7 cellular contexts compared by ENCODE assay signal in the genomic region with DNA sequence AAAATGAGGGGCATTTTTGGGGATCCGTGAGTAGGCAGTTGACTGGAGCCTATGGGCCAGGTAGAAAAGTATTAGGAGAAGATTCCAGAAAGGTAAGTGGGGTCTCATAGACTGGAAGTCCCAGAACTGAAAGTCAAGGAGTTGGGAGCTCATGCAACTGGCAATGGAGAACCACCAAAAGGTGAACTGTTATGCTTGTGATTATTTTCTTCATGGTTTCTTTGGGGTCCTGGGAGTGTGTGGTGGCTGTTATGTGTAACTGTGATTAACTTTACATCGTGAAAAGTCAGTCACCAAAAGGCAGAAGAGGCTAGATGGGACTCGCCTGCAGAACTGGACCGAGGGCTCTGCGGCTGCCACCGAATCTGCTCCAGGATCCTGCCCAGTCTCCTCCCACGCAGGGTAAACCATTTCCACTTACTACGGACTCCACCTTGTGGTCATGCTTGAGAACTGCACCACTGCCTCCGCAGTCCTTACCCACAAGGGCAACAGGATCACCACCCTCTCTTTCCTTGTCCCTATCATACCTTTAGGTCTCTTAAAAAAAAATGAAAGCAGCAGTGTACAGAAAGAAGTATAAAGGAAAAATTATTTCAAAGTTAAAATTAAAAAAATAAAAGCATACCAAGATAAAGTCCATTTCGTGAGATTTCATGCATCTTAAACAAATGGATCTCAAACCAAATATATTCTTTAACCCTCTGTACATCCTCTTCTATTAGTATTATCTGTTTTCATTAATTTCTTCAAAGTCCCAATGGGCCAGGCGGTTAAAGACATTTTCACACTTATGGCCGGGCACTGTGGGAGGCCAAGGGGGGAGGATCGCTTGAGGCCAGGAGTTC. TPM values are rescaled to one million over a fixed set of nuclear protein-coding genes. Genes with fewer than 3 reads are reported as not detected.
A peak's percentile ranks its signal among the peaks of the same experiment; 100 is the strongest.
DNase-seq lines count a peak whose midpoint lies in the region; ATAC-seq and TF ChIP-seq lines count a peak whose summit lies in the region.

No MANE protein-coding gene starts in this region.

- H3K36me3 Mint-ChIP-seq in WTC11 = peaks cover 41% of the 10 kb centered on the region

- H3K4me3 ChIP-seq in cardiac fibroblast (replicated peaks in 1 of 2; ENCODE audit: low read depth in 2 of 2, low read length in 2 of 2) = no peak overlapping the region

- POLR2A ChIA-PET in WTC11 (lab: Charles Lee) = no interaction called here

- peaks cover 10% of the 10 kb centered on the region for H3K9me3 Mint-ChIP-seq in WTC11

- DNase-seq in GM13976 (ENCODE audit: low spot score) (peak; percentile 75), NCI-H2196 treated with DMSO at 0.1 percent for 48 hours (lab: John Stamatoyannopoulos, UW; ENCODE audit: unreplicated experiment) (peak; percentile 39), WTC11 (ENCODE audit: low spot score) (peak; percentile 84), cardiac fibroblast (ENCODE audit: low read depth in 2 of 2) (peak; percentile 90 to 91), kidney glomerular epithelial cell (lab: John Stamatoyannopoulos, UW) (peak; percentile 79)
- peak; percentile 51 to 67 for DNase-seq in stimulated activated CD4-positive, alpha-beta T cell treated with anti-CD3 and anti-CD28 coated beads, Interleukin-1b, Interleukin-23, amount 100 ng/mL, for 4 hours (ENCODE audit: low read depth in 2 of 2)

- peaks cover 31% of the 10 kb centered on the region for H3K4me1 Mint-ChIP-seq in WTC11

- no peaks in the 10 kb centered on the region for H3K27me3 Mint-ChIP-seq in WTC11 (ENCODE audit: low read depth)

- ATAC-seq in HG03066 (IDR thresholded peaks at IDR 0.05; ENCODE audit: low read depth, unreplicated experiment) (peak; percentile 87), WTC11 (peak; percentile 88)

- H3K4me3 Mint-ChIP-seq in WTC11 = no peak overlapping the region

- in situ Hi-C loops in GM13976 (cut with MboI; ENCODE audit: low sequenced_read_pairs, unreplicated experiment) = loop anchor here (25.0 kb wide), 3 partner anchors 428 to 703 kb away; a partner anchor contains a TSS

- TF ChIP-seq CTCF in GM13976 (IDR thresholded peaks at IDR 0.05; ENCODE audit: borderline replicate concordance, control extremely low read depth, extremely low read depth, insufficient read depth, missing control alignments) (peak; percentile 90), WTC11 (IDR thresholded peaks at IDR 0.05) (peak; percentile 89), cardiac fibroblast (IDR thresholded peaks at IDR 0.05; ENCODE audit: low read depth, low read length) (peak; percentile 97)

- H3K27ac Mint-ChIP-seq in WTC11 = no peak overlapping the region

- CTCF ChIA-PET in WTC11 (lab: Charles Lee) = interaction anchor here (0.6 to 2.4 kb wide), 9 partner anchors 9 to 135 kb away, joined by 3 to 19 read pairs (median 5); a partner anchor contains a TSS

TF ChIP-seq in WTC11, 78 proteins besides CTCF, POLR2A, EP300 and RAD21:
- no peak for TF ChIP-seq NR3C1 (CRISPR knock-in tag; conservative IDR thresholded peaks at IDR 0.05; ENCODE audit: low read depth)
- TF ChIP-seq PRRX2 (CRISPR knock-in tag; IDR thresholded peaks at IDR 0.05) = no peak
- TF ChIP-seq, protein P1, sequence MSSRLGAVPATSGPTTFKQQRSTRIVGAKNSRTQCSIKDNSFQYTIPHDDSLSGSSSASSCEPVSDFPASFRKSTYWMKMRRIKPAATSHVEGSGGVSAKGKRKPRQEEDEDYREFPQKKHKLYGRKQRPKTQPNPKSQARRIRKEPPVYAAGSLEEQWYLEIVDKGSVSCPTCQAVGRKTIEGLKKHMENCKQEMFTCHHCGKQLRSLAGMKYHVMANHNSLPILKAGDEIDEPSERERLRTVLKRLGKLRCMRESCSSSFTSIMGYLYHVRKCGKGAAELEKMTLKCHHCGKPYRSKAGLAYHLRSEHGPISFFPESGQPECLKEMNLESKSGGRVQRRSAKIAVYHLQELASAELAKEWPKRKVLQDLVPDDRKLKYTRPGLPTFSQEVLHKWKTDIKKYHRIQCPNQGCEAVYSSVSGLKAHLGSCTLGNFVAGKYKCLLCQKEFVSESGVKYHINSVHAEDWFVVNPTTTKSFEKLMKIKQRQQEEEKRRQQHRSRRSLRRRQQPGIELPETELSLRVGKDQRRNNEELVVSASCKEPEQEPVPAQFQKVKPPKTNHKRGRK (CRISPR knock-in tag; IDR thresholded peaks at IDR 0.05; ENCODE audit: borderline replicate concordance) = no peak
- TF ChIP-seq JUN (CRISPR knock-in tag; IDR thresholded peaks at IDR 0.05) = no peak
- no peak for TF ChIP-seq NFYB (CRISPR knock-in tag; conservative IDR thresholded peaks at IDR 0.05; ENCODE audit: low read depth)
- TF ChIP-seq NFE2L1 (CRISPR knock-in tag; IDR thresholded peaks at IDR 0.05) = no peak
- TF ChIP-seq, protein P2, sequence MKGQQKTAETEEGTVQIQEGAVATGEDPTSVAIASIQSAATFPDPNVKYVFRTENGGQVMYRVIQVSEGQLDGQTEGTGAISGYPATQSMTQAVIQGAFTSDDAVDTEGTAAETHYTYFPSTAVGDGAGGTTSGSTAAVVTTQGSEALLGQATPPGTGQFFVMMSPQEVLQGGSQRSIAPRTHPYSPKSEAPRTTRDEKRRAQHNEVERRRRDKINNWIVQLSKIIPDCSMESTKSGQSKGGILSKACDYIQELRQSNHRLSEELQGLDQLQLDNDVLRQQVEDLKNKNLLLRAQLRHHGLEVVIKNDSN (CRISPR knock-in tag; IDR thresholded peaks at IDR 0.05) = no peak
- TF ChIP-seq, protein P3, sequence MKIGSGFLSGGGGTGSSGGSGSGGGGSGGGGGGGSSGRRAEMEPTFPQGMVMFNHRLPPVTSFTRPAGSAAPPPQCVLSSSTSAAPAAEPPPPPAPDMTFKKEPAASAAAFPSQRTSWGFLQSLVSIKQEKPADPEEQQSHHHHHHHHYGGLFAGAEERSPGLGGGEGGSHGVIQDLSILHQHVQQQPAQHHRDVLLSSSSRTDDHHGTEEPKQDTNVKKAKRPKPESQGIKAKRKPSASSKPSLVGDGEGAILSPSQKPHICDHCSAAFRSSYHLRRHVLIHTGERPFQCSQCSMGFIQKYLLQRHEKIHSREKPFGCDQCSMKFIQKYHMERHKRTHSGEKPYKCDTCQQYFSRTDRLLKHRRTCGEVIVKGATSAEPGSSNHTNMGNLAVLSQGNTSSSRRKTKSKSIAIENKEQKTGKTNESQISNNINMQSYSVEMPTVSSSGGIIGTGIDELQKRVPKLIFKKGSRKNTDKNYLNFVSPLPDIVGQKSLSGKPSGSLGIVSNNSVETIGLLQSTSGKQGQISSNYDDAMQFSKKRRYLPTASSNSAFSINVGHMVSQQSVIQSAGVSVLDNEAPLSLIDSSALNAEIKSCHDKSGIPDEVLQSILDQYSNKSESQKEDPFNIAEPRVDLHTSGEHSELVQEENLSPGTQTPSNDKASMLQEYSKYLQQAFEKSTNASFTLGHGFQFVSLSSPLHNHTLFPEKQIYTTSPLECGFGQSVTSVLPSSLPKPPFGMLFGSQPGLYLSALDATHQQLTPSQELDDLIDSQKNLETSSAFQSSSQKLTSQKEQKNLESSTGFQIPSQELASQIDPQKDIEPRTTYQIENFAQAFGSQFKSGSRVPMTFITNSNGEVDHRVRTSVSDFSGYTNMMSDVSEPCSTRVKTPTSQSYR (CRISPR knock-in tag; IDR thresholded peaks at IDR 0.05) = no peak
- TF ChIP-seq, protein P4, sequence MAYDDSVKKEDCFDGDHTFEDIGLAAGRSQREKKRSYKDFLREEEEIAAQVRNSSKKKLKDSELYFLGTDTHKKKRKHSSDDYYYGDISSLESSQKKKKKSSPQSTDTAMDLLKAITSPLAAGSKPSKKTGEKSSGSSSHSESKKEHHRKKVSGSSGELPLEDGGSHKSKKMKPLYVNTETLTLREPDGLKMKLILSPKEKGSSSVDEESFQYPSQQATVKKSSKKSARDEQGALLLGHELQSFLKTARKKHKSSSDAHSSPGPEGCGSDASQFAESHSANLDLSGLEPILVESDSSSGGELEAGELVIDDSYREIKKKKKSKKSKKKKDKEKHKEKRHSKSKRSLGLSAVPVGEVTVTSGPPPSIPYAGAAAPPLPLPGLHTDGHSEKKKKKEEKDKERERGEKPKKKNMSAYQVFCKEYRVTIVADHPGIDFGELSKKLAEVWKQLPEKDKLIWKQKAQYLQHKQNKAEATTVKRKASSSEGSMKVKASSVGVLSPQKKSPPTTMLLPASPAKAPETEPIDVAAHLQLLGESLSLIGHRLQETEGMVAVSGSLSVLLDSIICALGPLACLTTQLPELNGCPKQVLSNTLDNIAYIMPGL (CRISPR knock-in tag; IDR thresholded peaks at IDR 0.05) = no peak

RNA-seq across cellular contexts. Expression of a gene that starts 15.6 kb away (rescaled TPM):
- total RNA-seq in WTC11 (2021) = 14.6 to 16.7 TPM (median 15.3 TPM) in 3 replicates

RNA-seq across cellular contexts. Expression of a gene that starts 51.4 kb away (rescaled TPM):
- 0.73 to 1.6 TPM (median 0.80 TPM) in 3 replicates for total RNA-seq in WTC11 (2021)

Comparison
In these comparisons a context has a peak if more than half of its experiments do, and no peak if none do; other contexts are left out.
1. DNase-seq: peak in every context shown above with its lines; median percentile 90 in cardiac fibroblast; 84 in WTC11; 79 in kidney glomerular epithelial cell; 75 in GM13976; 59 in stimulated activated CD4-positive, alpha-beta T cell treated with anti-CD3 and anti-CD28 coated beads, Interleukin-1b, Interleukin-23, amount 100 ng/mL, for 4 hours; 39 in NCI-H2196 treated with DMSO at 0.1 percent for 48 hours.